ENCODE assay signal across 29 cellular contexts in the genomic region with DNA sequence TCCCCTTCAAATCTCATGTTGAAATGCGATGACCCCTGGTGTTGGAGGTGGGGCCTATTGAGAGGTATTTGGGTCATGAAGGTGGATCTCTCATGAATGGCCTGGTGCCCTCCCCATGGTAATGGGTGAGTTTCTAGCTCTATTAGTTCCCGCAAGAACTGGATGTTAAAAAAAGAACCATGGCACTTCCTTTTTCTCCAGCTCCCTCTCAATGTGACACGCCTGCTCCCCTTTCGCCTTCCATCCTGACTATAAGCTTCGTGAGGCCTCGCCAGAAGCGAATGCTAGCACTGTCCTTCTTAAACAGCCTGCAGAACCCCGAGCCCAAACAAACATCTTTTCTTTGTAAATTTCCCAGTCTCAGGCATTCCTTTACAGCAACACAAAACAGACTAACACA.
"Had no signal": no experiment of that assay in that cellular context is flagged by ENCODE, and none has a peak within 500 bp of the region (broad histone marks: within the 10 kb centered on the region; RNA-seq: fewer than 3 reads in every experiment).

No MANE protein-coding gene starts in this region.

- H3K4me3 Mint-ChIP-seq: activated CD4-positive, alpha-beta memory T cell treated with anti-CD3 and anti-CD28 coated beads, Interleukin-2, amount 10 ng/mL, durations not matched to agents 7 days and 5 days; activated CD4-positive, alpha-beta T cell treated with anti-CD3 and anti-CD28 coated beads, Interleukin-2, amount 10 ng/mL, durations not matched to agents 7 days and 5 days; activated naive CD4-positive, alpha-beta T cell treated with anti-CD3 and anti-CD28 coated beads for 36 hours; activated naive CD8-positive, alpha-beta T cell; activated T-helper 17 cell treated with anti-CD3 and anti-CD28 coated beads, Interleukin-2, amount 50 U/mL, for 72 hours; brain; central memory CD8-positive, alpha-beta T cell; T-helper 2 cell treated with Interferon-gamma antibody and Interleukin-4, amounts not matched to agents 5 μg/mL and 100 μg/mL, for 36 hours had no signal

- H3K36me3 ChIP-seq: Peyer's patch, SJCRH30 had no signal

- H3K27ac ChIP-seq: Peyer's patch, RWPE1, SJCRH30 had no signal

- DNase-seq: activated CD4-positive, alpha-beta memory T cell treated with anti-CD3 and anti-CD28 coated beads, Interleukin-2, amount 10 ng/mL, durations not matched to agents 7 days and 5 days; activated CD4-positive, alpha-beta T cell treated with anti-CD3 and anti-CD28 coated beads, Interleukin-2, amount 10 ng/mL, durations not matched to agents 7 days and 5 days; activated CD4-positive, CD25-positive, alpha-beta regulatory T cell; activated gamma-delta T cell; activated naive CD4-positive, alpha-beta T cell treated with anti-CD3 and anti-CD28 coated beads for 36 hours; activated T-cell treated with anti-CD3 and anti-CD28 coated beads for 4 hours; activated T-cell treated with anti-CD3 and anti-CD28 coated beads, Interleukin-2, amount 50 U/mL, for 48 hours; amygdala; KG1; NCI-H1105 treated with DMSO at 0.1 percent for 48 hours; NCI-H1436 treated with DMSO at 0.1 percent for 48 hours; NCI-H187 treated with DMSO at 0.1 percent for 48 hours; NCI-H2081 treated with DMSO at 0.1 percent for 48 hours; NCI-H2171; NCI-H2227 treated with DMSO at 0.1 percent for 48 hours; NCI-H526 treated with DMSO at 0.1 percent for 48 hours; NCI-H82; Peyer's patch; Right ventricle myocardium superior; SJCRH30; SK-N-SH; SW 1271 had no signal

- ATAC-seq: activated T-helper 17 cell treated with anti-CD3 and anti-CD28 coated beads, Interleukin-2, amount 50 U/mL, for 72 hours had no signal

- H3K4me3 ChIP-seq: Peyer's patch, SJCRH30 had no signal

- FAIRE-seq: astrocyte had no signal

- H3K27me3 Mint-ChIP-seq: activated CD4-positive, alpha-beta memory T cell treated with anti-CD3 and anti-CD28 coated beads, Interleukin-2, amount 10 ng/mL, durations not matched to agents 7 days and 5 days; activated CD4-positive, alpha-beta T cell treated with anti-CD3 and anti-CD28 coated beads, Interleukin-2, amount 10 ng/mL, durations not matched to agents 7 days and 5 days had no signal

- H3K4me1 ChIP-seq: Peyer's patch, SJCRH30 had no signal

- H3K4me1 Mint-ChIP-seq: activated CD4-positive, alpha-beta memory T cell treated with anti-CD3 and anti-CD28 coated beads, Interleukin-2, amount 10 ng/mL, durations not matched to agents 7 days and 5 days; activated CD4-positive, alpha-beta T cell treated with anti-CD3 and anti-CD28 coated beads, Interleukin-2, amount 10 ng/mL, durations not matched to agents 7 days and 5 days; activated T-helper 17 cell treated with anti-CD3 and anti-CD28 coated beads, Interleukin-2, amount 50 U/mL, for 72 hours; brain; central memory CD8-positive, alpha-beta T cell had no signal

- H3K9me3 Mint-ChIP-seq: activated CD4-positive, alpha-beta memory T cell treated with anti-CD3 and anti-CD28 coated beads, Interleukin-2, amount 10 ng/mL, durations not matched to agents 7 days and 5 days had no signal

- H3K27me3 ChIP-seq: Peyer's patch, SJCRH30 had no signal

- H3K27ac Mint-ChIP-seq: activated CD4-positive, alpha-beta memory T cell treated with anti-CD3 and anti-CD28 coated beads, Interleukin-2, amount 10 ng/mL, durations not matched to agents 7 days and 5 days; activated CD4-positive, alpha-beta T cell treated with anti-CD3 and anti-CD28 coated beads, Interleukin-2, amount 10 ng/mL, durations not matched to agents 7 days and 5 days; activated naive CD4-positive, alpha-beta T cell treated with anti-CD3 and anti-CD28 coated beads for 36 hours; activated naive CD8-positive, alpha-beta T cell; activated T-helper 17 cell treated with anti-CD3 and anti-CD28 coated beads, Interleukin-2, amount 50 U/mL, for 72 hours; brain; T-helper 2 cell treated with Interferon-gamma antibody and Interleukin-4, amounts not matched to agents 5 μg/mL and 100 μg/mL, for 36 hours had no signal

- H3K9me3 ChIP-seq: Peyer's patch, SJCRH30 had no signal

- H3K4me2 ChIP-seq: SK-N-SH had no signal

- H3K9ac ChIP-seq: SK-N-SH had no signal
